8 cellular contexts compared by ENCODE assay signal in genomic region chr2:177211602-177212105, GRCh38. TPM values are rescaled to one million over a fixed set of nuclear protein-coding genes. Genes with fewer than 3 reads are reported as not detected.
A peak's percentile ranks its signal among the peaks of the same experiment; 100 is the strongest.
DNase-seq lines count a peak whose midpoint lies in the region; ATAC-seq and TF ChIP-seq lines count a peak whose summit lies in the region.

No MANE protein-coding gene starts in this region.

- in situ Hi-C loops in mammary epithelial cell (cut with MboI; ENCODE audit: low sequenced_read_pairs in 2 of 2), result loop anchor here in 1 of 2 donors (5.0 kb wide), 1 partner anchor 39 kb away; no protein-coding TSS in a partner anchor

- H2AFZ ChIP-seq in mammary epithelial cell (ENCODE audit: low read depth, low read length), result peak overlapping the region; percentile 51

- intact Hi-C loops in mammary epithelial cell (cut with micrococcal nuclease), result loop anchor here (1.0 to 5.0 kb wide), 3 partner anchors 41 to 121 kb away; no protein-coding TSS in a partner anchor

- H3K27me3 ChIP-seq in HUES48 (ENCODE audit: control insufficient read depth, insufficient read depth, low read length), result no peaks in the 10 kb centered on the region
- H3K27me3 ChIP-seq in mammary epithelial cell (ENCODE audit: insufficient read depth, low read length), result no peaks in the 10 kb centered on the region
- no peaks in the 10 kb centered on the region for H3K27me3 ChIP-seq in muscle layer of colon (ENCODE audit: control insufficient read depth in 1 of 2, insufficient read depth in 2 of 2, low read length in 2 of 2)

- dilution Hi-C loops in mammary epithelial cell (cut with HindIII; ENCODE audit: low sequenced_read_pairs), result loop anchor here (10.0 kb wide), 1 partner anchor 47 kb away; no protein-coding TSS in a partner anchor

- WGBS in mammary epithelial cell (ENCODE audit: low coverage, missing lambda C conversion rate), result 1% methylated on average over 6 of the region's 6 CpGs

- peak overlapping the region; percentile 73 for H3K4me2 ChIP-seq in mammary epithelial cell (ENCODE audit: insufficient read depth, low read depth, low read length)

- H3K36me3 ChIP-seq in HUES48 (ENCODE audit: control insufficient read depth, insufficient read depth, low read length) (peaks cover 31% of the 10 kb centered on the region), mammary epithelial cell (ENCODE audit: insufficient read depth, low read length) (peaks cover 8% of the 10 kb centered on the region), muscle layer of colon (ENCODE audit: insufficient read depth, low read length) (peaks cover 19% of the 10 kb centered on the region)

- peaks cover 3% of the 10 kb centered on the region for H4K20me1 ChIP-seq in mammary epithelial cell (ENCODE audit: insufficient read depth, low read length)

- H3K4me1 ChIP-seq in HUES48 (ENCODE audit: control insufficient read depth, insufficient read depth, low read length) (peaks cover 18% of the 10 kb centered on the region), mammary epithelial cell (ENCODE audit: insufficient read depth, low read length) (peaks cover 19% of the 10 kb centered on the region), muscle layer of colon (ENCODE audit: insufficient read depth, low read length) (peaks cover 34% of the 10 kb centered on the region)

- ATAC-seq in GM21723 (IDR thresholded peaks at IDR 0.05; ENCODE audit: unreplicated experiment), result no peak
- ATAC-seq in HG03097 (IDR thresholded peaks at IDR 0.05; ENCODE audit: low FRiP score, unreplicated experiment), result no peak
- no peak for ATAC-seq in GM19035 (IDR thresholded peaks at IDR 0.05; ENCODE audit: unreplicated experiment)

- CTCF ChIA-PET in mammary epithelial cell (lab: Charles Lee; ENCODE audit: low non-redundant PET), result interaction anchor here (0.8 kb wide), 1 partner anchor 46 kb away, joined by 3 read pairs; no protein-coding TSS in a partner anchor

- H3K4me3 ChIP-seq in AG10803 (ENCODE audit: low read length) (peak overlapping the region; percentile 70), HUES48 (ENCODE audit: low read depth, low read length) (peak overlapping the region; percentile 86), mammary epithelial cell (replicated peaks in 1 of 3; ENCODE audit: insufficient read depth in 1 of 3, low read depth in 2 of 3, low read length in 3 of 3) (peak overlapping the region; percentile 51 to 71 (median 65)), muscle layer of colon (ENCODE audit: low read depth in 1 of 2, low read length in 2 of 2) (peak overlapping the region; percentile 44 to 77)

- TF ChIP-seq CTCF in AG10803 (conservative IDR thresholded peaks at IDR 0.05; ENCODE audit: low read length) (no peak), mammary epithelial cell (conservative IDR thresholded peaks at IDR 0.05 in 1 of 2, IDR thresholded peaks at IDR 0.05 in 1 of 2; ENCODE audit: extremely low read depth in 1 of 2, insufficient read depth in 1 of 2, low read depth in 1 of 2, low read length in 2 of 2) (no peak)

- no peak for DNase-seq in AG10803 (ENCODE audit: low read depth)
- DNase-seq in mammary epithelial cell, result no peak
- no peak for DNase-seq in SHP77 (lab: John Stamatoyannopoulos, UW)

- H3K9ac ChIP-seq in HUES48 (ENCODE audit: low read depth, low read length) (peak overlapping the region; percentile 90), mammary epithelial cell (ENCODE audit: insufficient read depth, low read length) (peak overlapping the region; percentile 100), muscle layer of colon (ENCODE audit: low read length) (peak overlapping the region; percentile 97)

- BruUV-seq in mammary epithelial cell (replicated peaks; lab: Mats Ljungman, UMichigan), result TSS peak; percentile 94

- peaks cover 59% of the 10 kb centered on the region for H3K79me2 ChIP-seq in mammary epithelial cell (ENCODE audit: insufficient read depth, low read length)

- H3K9me3 ChIP-seq in HUES48 (ENCODE audit: control insufficient read depth, insufficient read depth, low read length) (no peaks in the 10 kb centered on the region), mammary epithelial cell (replicated peaks; ENCODE audit: insufficient read depth, low read length) (no peaks in the 10 kb centered on the region), muscle layer of colon (ENCODE audit: low read length) (no peaks in the 10 kb centered on the region)

- H3K27ac ChIP-seq in HUES48 (ENCODE audit: low read depth, low read length), result peak overlapping the region; percentile 99
- H3K27ac ChIP-seq in mammary epithelial cell (ENCODE audit: insufficient read depth, low read depth, low read length), result peak overlapping the region; percentile 99
- peak overlapping the region; percentile 95 for H3K27ac ChIP-seq in muscle layer of colon (ENCODE audit: low read depth, low read length)

RNA-seq across cellular contexts. Expression of gene HNRNPA3, which starts 0.9 kb away (rescaled TPM):
- 100 to 1,000 TPM in 1 of 2 donors, 10 to 100 TPM in 1; 18.2 to 196 TPM for total RNA-seq in mammary epithelial cell
- 59.9 TPM for polyA plus RNA-seq in mammary epithelial cell
- 29.6 TPM for polyA minus RNA-seq in mammary epithelial cell

RNA-seq across cellular contexts. Expression of gene NFE2L2, which starts 52.9 kb away (rescaled TPM):
- 100 to 1,000 TPM in 1 of 2 donors, 10 to 100 TPM in 1; 88.7 to 112 TPM for total RNA-seq in mammary epithelial cell
- polyA plus RNA-seq in mammary epithelial cell, result 107 TPM
- 116 TPM for polyA minus RNA-seq in mammary epithelial cell
